Comparison of ENCODE assay signal across 33 cellular contexts in genomic region chr21:46179708-46180078, GRCh38. TPM values are rescaled to one million over a fixed set of nuclear protein-coding genes. Genes with fewer than 3 reads are reported as not detected.
DNase-seq lines count a peak whose midpoint lies in the region; ATAC-seq and TF ChIP-seq lines count a peak whose summit lies in the region.
"Had no signal": no experiment of that assay in that cellular context is flagged by ENCODE, and none has a peak within 500 bp of the region (broad histone marks: within the 10 kb centered on the region; RNA-seq: fewer than 3 reads in every experiment).

No MANE protein-coding gene starts in this region.

- TF ChIP-seq POLR2A in erythroblast (IDR thresholded peaks at IDR 0.05; ENCODE audit: low read length) = no peak

- WGBS in aorta, 2 donors = 88 to 90% methylated on average over 17 of the region's 17 CpGs

- peaks cover 39% of the 10 kb centered on the region for H3K9me3 Mint-ChIP-seq in nephron progenitor cell

- H3K4me3 ChIP-seq in coronary artery = no peak overlapping the region
- no peak overlapping the region for H3K4me3 ChIP-seq in aorta (ENCODE audit: low read length in 2 of 2)
- H3K4me3 ChIP-seq: cardiac muscle cell, GM23248, thoracic aorta, vagina had no signal

- intact Hi-C loops in cardiac septum (cut with DNase I) (no loop called here), Right ventricle myocardium inferior (cut with DNase I) (no loop called here), aorta (cut with DNase I) (loop anchor here in 1 of 2 donors (5.0 kb wide), 1 partner anchor 143 kb away; the partner anchor contains the start of genes C21orf58 and PCNT)

- H3K27me3 ChIP-seq in aorta (ENCODE audit: control insufficient read depth in 1 of 2, insufficient read depth in 2 of 2, low read length in 1 of 2) = no peaks in the 10 kb centered on the region
- H3K27me3 ChIP-seq: cardiac muscle cell, vagina had no signal

- H3K27ac Mint-ChIP-seq in nephron progenitor cell = peak overlapping the region; percentile 82
- H3K27ac Mint-ChIP-seq: CD4-positive, CD25-positive, alpha-beta regulatory T cell; effector memory CD8-positive, alpha-beta T cell; HFFc6 had no signal

- H3K4me3 Mint-ChIP-seq in nephron progenitor cell = no peak overlapping the region
- H3K4me3 Mint-ChIP-seq: activated T-cell treated with anti-CD3 and anti-CD28 coated beads, Interleukin-2, amount 50 U/mL, for 4 hours; effector memory CD8-positive, alpha-beta T cell; HFFc6 had no signal

- H3K9me3 ChIP-seq in aorta (ENCODE audit: control insufficient read depth, low read length) = no peaks in the 10 kb centered on the region
- H3K9me3 ChIP-seq: thoracic aorta, vagina had no signal

- H3K27ac ChIP-seq in coronary artery = no peak overlapping the region
- H3K27ac ChIP-seq in aorta (ENCODE audit: low read depth in 1 of 2, low read length in 2 of 2) = no peak overlapping the region
- H3K27ac ChIP-seq: cardiac muscle cell, GM23248, thoracic aorta, vagina had no signal

- H3K36me3 Mint-ChIP-seq in nephron progenitor cell (ENCODE audit: low read depth) = peaks cover 54% of the 10 kb centered on the region

- TF ChIP-seq CTCF in coronary artery (IDR thresholded peaks at IDR 0.05) = no peak
- no peak for TF ChIP-seq CTCF in nephron progenitor cell (IDR thresholded peaks at IDR 0.05)

- H3K27me3 Mint-ChIP-seq in nephron progenitor cell (ENCODE audit: low read depth, poor library complexity) = no peaks in the 10 kb centered on the region

- no peak for ATAC-seq in Right ventricle myocardium inferior
- ATAC-seq in aorta (ENCODE audit: low FRiP score) = no peak
- ATAC-seq: activated T-cell treated with anti-CD3 and anti-CD28 coated beads, Interleukin-2, amount 50 U/mL, for 4 hours; effector memory CD8-positive, alpha-beta T cell; naive thymus-derived CD8-positive, alpha-beta T cell; Panc1; stimulated activated naive CD8-positive, alpha-beta T cell treated with anti-CD3 and anti-CD28 coated beads, Interleukin-15, Interleukin-2, amounts not matched to agents 100 U/mL and 50 U/mL, for 24 hours had no signal

- H3K4me1 ChIP-seq in aorta (ENCODE audit: control insufficient read depth in 1 of 2, insufficient read depth in 2 of 2, low read length in 2 of 2) = no peaks in the 10 kb centered on the region

- peaks cover 7% of the 10 kb centered on the region for H3K4me1 Mint-ChIP-seq in nephron progenitor cell

- DNase-seq in cardiac septum (ENCODE audit: low spot score) (peak; percentile 61), Right ventricle myocardium inferior (ENCODE audit: missing footprints) (no peak), coronary artery (ENCODE audit: low spot score) (peak; percentile 70), nephron progenitor cell (no peak), aorta (peak; percentile 46 to 72), NCI-H2227 (lab: John Stamatoyannopoulos, UW; ENCODE audit: unreplicated experiment) (no peak), erythroblast (lab: John Stamatoyannopoulos, UW) (no peak)
- DNase-seq in activated CD4-positive, CD25-positive, alpha-beta regulatory T cell treated with anti-CD3 and anti-CD28 coated beads, Interleukin-2, amount 50 U/mL, for 72 hours = no peak
- DNase-seq: activated CD4-positive, alpha-beta T cell treated with anti-CD3 and anti-CD28 coated beads for 48 hours; activated CD8-positive, alpha-beta memory T cell treated with anti-CD3 and anti-CD28 coated beads for 24 hours; activated gamma-delta T cell treated with Interleukin-2 at 50 U/mL for 16 hours; activated T-cell treated with anti-CD3 and anti-CD28 coated beads, Interleukin-2, amount 50 U/mL, for 4 hours; AML-193; CD4-positive, CD25-positive, alpha-beta regulatory T cell; cortex of kidney; effector memory CD8-positive, alpha-beta T cell; GM23248; HFFc6; kidney glomerular epithelial cell; naive thymus-derived CD8-positive, alpha-beta T cell; NCI-H1417; NCI-H2081; NCI-H226; NCI-H748 treated with DMSO at 0.1 percent for 48 hours; small intestine; stimulated activated naive CD8-positive, alpha-beta T cell treated with anti-CD3 and anti-CD28 coated beads, Interleukin-15, Interleukin-2, amounts not matched to agents 100 U/mL and 50 U/mL, for 24 hours; SW 1271 had no signal

- H3K36me3 ChIP-seq in aorta (ENCODE audit: control insufficient read depth in 1 of 2, insufficient read depth in 2 of 2, low read length in 1 of 2) = no peaks in the 10 kb centered on the region
- H3K36me3 ChIP-seq: cardiac muscle cell, thoracic aorta, vagina had no signal

RNA-seq across cellular contexts. Expression of gene SPATC1L, which starts 4.6 kb away (rescaled TPM):
- total RNA-seq in cardiac septum = 7.3 TPM
- total RNA-seq in Right ventricle myocardium inferior = 7.7 TPM
- total RNA-seq in aorta = 10 to 100 TPM in 1 of 2 donors, 1 to 10 TPM in 1; 5.2 to 12.4 TPM
- 10 to 100 TPM in 1 of 2 donors, 1 to 10 TPM in 1; 2.4 to 47.9 TPM for polyA plus RNA-seq in aorta

RNA-seq across cellular contexts. Expression of gene FTCD, which starts 24.3 kb away (rescaled TPM):
- 0.83 TPM for total RNA-seq in cardiac septum
- 1.2 TPM for total RNA-seq in Right ventricle myocardium inferior
- total RNA-seq in aorta = 1 to 10 TPM; 1.1 to 2.6 TPM
- polyA plus RNA-seq in aorta = 1 to 10 TPM in 1 of 2 donors, under 1 TPM in 1; 0.50 to 8.7 TPM
- total RNA-seq: CD4-positive, CD25-positive, alpha-beta regulatory T cell; GM23248; lung microvascular endothelial cell; omental fat pad; vagina had no signal
- polyA plus RNA-seq: GM23248; naive thymus-derived CD8-positive, alpha-beta T cell had no signal

RNA-seq across cellular contexts. Expression of gene LSS, which starts 48.9 kb away (rescaled TPM):
- total RNA-seq in cardiac septum (34.9 TPM), Right ventricle myocardium inferior (61.0 TPM), aorta (10 to 100 TPM; 60.2 to 85.2 TPM)
- polyA plus RNA-seq in aorta = 10 to 100 TPM in 1 of 2 donors, 1 to 10 TPM in 1; 9.3 to 52.0 TPM

Comparison
In these comparisons a context has a peak if more than half of its experiments do, and no peak if none do; other contexts are left out.
1. DNase-seq: peak in cardiac septum (single experiment), coronary artery (single experiment) and aorta (2 of 2); none in Right ventricle myocardium inferior (single experiment), nephron progenitor cell (single experiment), NCI-H2227 (single experiment), erythroblast (0 of 2) and activated CD4-positive, CD25-positive, alpha-beta regulatory T cell treated with anti-CD3 and anti-CD28 coated beads, Interleukin-2, amount 50 U/mL, for 72 hours (single experiment).